Comparison of ENCODE assay signal across 10 cellular contexts in the genomic region with DNA sequence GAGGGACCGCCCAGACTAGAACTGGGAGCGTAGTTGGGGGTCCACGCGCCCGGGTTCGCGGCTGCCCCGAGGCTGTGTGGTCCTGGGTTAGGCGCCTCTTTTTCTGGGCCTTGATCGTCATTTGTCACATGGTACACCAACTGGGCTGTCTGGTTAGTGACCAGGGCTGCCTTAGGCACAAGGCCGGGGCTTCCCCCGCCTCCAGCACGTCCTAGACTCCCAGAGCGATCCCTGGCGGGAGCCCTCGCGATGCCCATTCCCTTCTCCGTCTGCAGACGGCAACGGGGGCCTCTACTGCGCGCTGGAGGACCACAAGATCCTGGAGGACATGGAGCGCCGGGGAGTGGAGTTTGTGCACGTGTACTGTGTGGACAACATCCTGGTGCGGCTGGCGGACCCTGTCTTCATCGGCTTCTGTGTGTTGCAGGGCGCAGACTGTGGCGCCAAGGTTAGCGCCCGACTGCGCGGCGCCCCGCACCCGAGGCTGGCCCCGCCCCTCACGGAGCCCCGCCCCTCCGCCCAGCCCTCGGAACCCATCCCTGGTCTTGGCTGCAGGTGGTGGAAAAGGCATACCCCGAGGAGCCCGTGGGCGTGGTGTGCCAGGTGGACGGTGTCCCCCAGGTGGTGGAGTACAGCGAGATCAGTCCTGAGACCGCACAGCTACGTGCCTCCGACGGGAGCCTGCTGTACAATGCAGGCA. TPM values are rescaled to one million over a fixed set of nuclear protein-coding genes. Genes with fewer than 3 reads are reported as not detected.
DNase-seq lines count a peak whose midpoint lies in the region; ATAC-seq and TF ChIP-seq lines count a peak whose summit lies in the region.
"Had no signal": no experiment of that assay in that cellular context is flagged by ENCODE, and none has a peak within 500 bp of the region (broad histone marks: within the 10 kb centered on the region; RNA-seq: fewer than 3 reads in every experiment).

No MANE protein-coding gene starts in this region.

- H3K27ac ChIP-seq in SU-DHL-6 (ENCODE audit: low read depth, low read length) (no peak overlapping the region), right cardiac atrium (ENCODE audit: low read length) (no peak overlapping the region), skeletal muscle tissue (ENCODE audit: low read depth, low read length) (no peak overlapping the region), caudate nucleus (ENCODE audit: low read depth, low read length) (no peak overlapping the region)
- H3K27ac ChIP-seq: neutrophil, SJSA1 had no signal

- intact Hi-C loops in right cardiac atrium (cut with DNase I), result no loop called here

- H4K20me1 ChIP-seq in SU-DHL-6 (ENCODE audit: low read depth, low read length), result no peaks in the 10 kb centered on the region

- H3K4me1 ChIP-seq in right cardiac atrium (ENCODE audit: control insufficient read depth, insufficient read depth, low read length) (no peaks in the 10 kb centered on the region), skeletal muscle tissue (ENCODE audit: control insufficient read depth in 3 of 3, insufficient read depth in 3 of 3, low read length in 3 of 3) (peaks cover 6 to 23% (median 13%) of the 10 kb centered on the region in 3 donors)

- peak overlapping the region; percentile 72 for H3K4me2 ChIP-seq in SU-DHL-6 (ENCODE audit: low read depth, low read length, poor library complexity, severe bottlenecking)

- no peaks in the 10 kb centered on the region for H3K9me2 ChIP-seq in SU-DHL-6 (replicated peaks; ENCODE audit: insufficient read depth, low read length)

- peak overlapping the region; percentile 86; the same call in 1 of the 2 replicates for H3K4me3 ChIP-seq in GM12864 (ENCODE audit: low read depth, low read length)
- H3K4me3 ChIP-seq in SU-DHL-6 (ENCODE audit: insufficient read depth, low read length, poor library complexity, severe bottlenecking), result no peak overlapping the region
- no peak overlapping the region for H3K4me3 ChIP-seq in right cardiac atrium (ENCODE audit: low read length)
- H3K4me3 ChIP-seq in skeletal muscle tissue (ENCODE audit: low read length in 3 of 3), result peak overlapping the region in 2 of 3 donors; percentile 64 to 65

- H3K27me3 ChIP-seq in SU-DHL-6 (ENCODE audit: low read length) (no peaks in the 10 kb centered on the region), right cardiac atrium (ENCODE audit: control insufficient read depth, insufficient read depth) (no peaks in the 10 kb centered on the region), skeletal muscle tissue (ENCODE audit: control insufficient read depth in 3 of 3, insufficient read depth in 3 of 3, low read length in 3 of 3) (peaks cover 0 to 13% (median 3%) of the 10 kb centered on the region in 3 donors)
- H3K27me3 ChIP-seq: SJSA1 had no signal

- TF ChIP-seq CTCF in GM12864 (IDR thresholded peaks at IDR 0.05; ENCODE audit: low read depth, low read length, missing control alignments), result no peak
- TF ChIP-seq CTCF in SU-DHL-6 (IDR thresholded peaks at IDR 0.05; ENCODE audit: insufficient read depth, low read length, poor library complexity, severe bottlenecking), result no peak
- no peak for TF ChIP-seq CTCF in GM13977 (IDR thresholded peaks at IDR 0.05; ENCODE audit: extremely low read depth, insufficient read depth, missing control alignments)

- 77% methylated on average over 51 of the region's 51 CpGs for WGBS in right cardiac atrium

- H3K9me3 ChIP-seq in SU-DHL-6 (ENCODE audit: insufficient read depth, low read length) (no peaks in the 10 kb centered on the region), right cardiac atrium (ENCODE audit: control insufficient read depth, low read length) (no peaks in the 10 kb centered on the region), skeletal muscle tissue (ENCODE audit: control insufficient read depth in 3 of 3, low read length in 3 of 3) (no peaks in the 10 kb centered on the region)
- H3K9me3 ChIP-seq: neutrophil, SJSA1, tibial nerve had no signal

- ATAC-seq in right cardiac atrium, result no peak

- H3K36me3 ChIP-seq in SU-DHL-6 (ENCODE audit: low read length), result no peaks in the 10 kb centered on the region
- H3K36me3 ChIP-seq in skeletal muscle tissue (ENCODE audit: control insufficient read depth in 3 of 3, insufficient read depth in 3 of 3, low read length in 3 of 3), result peaks cover 7 to 11% (median 10%) of the 10 kb centered on the region in 3 donors
- H3K36me3 ChIP-seq: neutrophil had no signal

- H3K9ac ChIP-seq in SU-DHL-6 (ENCODE audit: low read length) (no peak overlapping the region), skeletal muscle tissue (ENCODE audit: low read depth in 1 of 3, low read length in 3 of 3) (no peak overlapping the region)

- no peak overlapping the region for H2AFZ ChIP-seq in SU-DHL-6 (ENCODE audit: low read depth, low read length, severe bottlenecking)

- peaks cover 11% of the 10 kb centered on the region; the same call in 1 of the 2 replicates for H3K79me2 ChIP-seq in SU-DHL-6 (ENCODE audit: insufficient read depth, low read length)

- peaks cover 14% of the 10 kb centered on the region for H3F3A ChIP-seq in SU-DHL-6 (ENCODE audit: insufficient read depth)

- DNase-seq in GM12864 (ENCODE audit: low read depth) (no peak), right cardiac atrium (peak in 2 of 3 donors; percentile 49 to 57), GM13977 (ENCODE audit: low spot score) (no peak), caudate nucleus (lab: John Stamatoyannopoulos, UW) (no peak), DMS153 treated with DMSO at 0.1 percent for 48 hours (lab: John Stamatoyannopoulos, UW; ENCODE audit: unreplicated experiment) (no peak)

- in situ Hi-C loops in GM13977 (cut with MboI; ENCODE audit: low pct_unique_long_range_greater_than_20kb, low sequenced_read_pairs, unreplicated experiment), result no loop called here

RNA-seq across cellular contexts. Expression of a gene that starts 1.5 kb away (rescaled TPM):
- total RNA-seq in right cardiac atrium (10 to 100 TPM in 3 of 4 donors, 1 to 10 TPM in 1; 9.8 to 14.0 (median 12.4) TPM), skeletal muscle tissue (1.0 TPM)
- polyA plus RNA-seq in right cardiac atrium, result 10.1 TPM

RNA-seq across cellular contexts. Expression of a gene that starts 7.9 kb away (rescaled TPM):
- total RNA-seq in right cardiac atrium, result 10 to 100 TPM; 23.9 to 31.3 (median 28.1) TPM
- polyA plus RNA-seq in right cardiac atrium, result 24.8 TPM
- total RNA-seq in skeletal muscle tissue, result 31.8 TPM

RNA-seq across cellular contexts. Expression of a gene that starts 8.5 kb away (rescaled TPM):
- total RNA-seq in right cardiac atrium (under 1 TPM; 0.08 to 0.63 (median 0.28) TPM), skeletal muscle tissue (1.0 TPM)
- 0.18 TPM for polyA plus RNA-seq in right cardiac atrium

RNA-seq across cellular contexts. Expression of a gene that starts 25.0 kb away (rescaled TPM):
- total RNA-seq in right cardiac atrium (1 to 10 TPM in 3 of 4 donors, under 1 TPM in 1; 0.92 to 2.9 (median 1.4) TPM), skeletal muscle tissue (5.2 TPM)
- 2.1 TPM for polyA plus RNA-seq in right cardiac atrium
- total RNA-seq: SJSA1 had no signal

RNA-seq across cellular contexts. Expression of a gene that starts 32.9 kb away (rescaled TPM):
- 10 to 100 TPM; 68.3 to 81.0 (median 71.4) TPM for total RNA-seq in right cardiac atrium
- polyA plus RNA-seq in right cardiac atrium, result 69.7 TPM
- total RNA-seq in skeletal muscle tissue, result 5.7 TPM
- total RNA-seq: SJSA1 had no signal

Comparison
In these comparisons a context has a peak if more than half of its experiments do, and no peak if none do; other contexts are left out.
1. DNase-seq: peak in right cardiac atrium (2 of 3); none in GM12864 (single experiment), GM13977 (single experiment), caudate nucleus (0 of 61) and DMS153 treated with DMSO at 0.1 percent for 48 hours (single experiment).
2. H3K4me3 ChIP-seq: peak in GM12864 (single experiment) and skeletal muscle tissue (2 of 3); none in SU-DHL-6 (single experiment) and right cardiac atrium (single experiment).